8 cellular contexts compared by ENCODE assay signal in genomic region chr19:3366761-3367571, GRCh38. TPM values are rescaled to one million over a fixed set of nuclear protein-coding genes. Genes with fewer than 3 reads are reported as not detected.
DNase-seq lines count a peak whose midpoint lies in the region; ATAC-seq, FAIRE-seq and TF ChIP-seq lines count a peak whose summit lies in the region.

No MANE protein-coding gene starts in this region.

- POLR2A ChIA-PET in Caco-2 (lab: Charles Lee) = no interaction called here
- POLR2A ChIA-PET in activated CD4-positive, alpha-beta memory T cell treated with anti-CD3 and anti-CD28 coated beads, Interleukin-2, amount 10 ng/mL, durations not matched to agents 7 days and 5 days (lab: Charles Lee) = no interaction called here

- H3K9me3 ChIP-seq in Caco-2 (no peaks in the 10 kb centered on the region), pancreas (no peaks in the 10 kb centered on the region)

- H3K4me3 Mint-ChIP-seq in Caco-2 (ENCODE audit: unreplicated experiment) = peak overlapping the region; percentile 28
- peak overlapping the region; percentile 39 for H3K4me3 Mint-ChIP-seq in activated CD4-positive, alpha-beta memory T cell treated with anti-CD3 and anti-CD28 coated beads, Interleukin-2, amount 10 ng/mL, durations not matched to agents 7 days and 5 days

- H3K27ac ChIP-seq in pancreas = peak overlapping the region; percentile 89 to 98 (median 96)

- BruUV-seq in Caco-2 (replicated peaks; lab: Mats Ljungman, UMichigan) = no TSS peak

- TF ChIP-seq CTCF in Caco-2 (IDR thresholded peaks at IDR 0.05; ENCODE audit: insufficient read depth in 1 of 2, low read depth in 1 of 2, low read length in 1 of 2, severe bottlenecking in 1 of 2, unreplicated experiment in 1 of 2) (no peak), pancreas (IDR thresholded peaks at IDR 0.05) (no peak)

- H3K27me3 ChIP-seq in Caco-2 (replicated peaks; ENCODE audit: control insufficient read depth, insufficient read depth, low read length) (peaks cover 2% of the 10 kb centered on the region), pancreas (no peaks in the 10 kb centered on the region)

- H3K36me3 ChIP-seq in Caco-2 (ENCODE audit: control insufficient read depth, insufficient read depth, low read length) = no peaks in the 10 kb centered on the region
- no peaks in the 10 kb centered on the region for H3K36me3 ChIP-seq in pancreas

- intact Hi-C loops in Caco-2 (cut with micrococcal nuclease; ENCODE audit: unreplicated experiment) (no loop called here), pancreas (cut with DNase I) (no loop called here)

- H3K4me3 ChIP-seq in Caco-2 (ENCODE audit: low read depth, low read length) = peak overlapping the region; percentile 36
- H3K4me3 ChIP-seq in pancreas = peak overlapping the region; percentile 63 to 89 (median 84)

- no peaks in the 10 kb centered on the region for H3K36me3 Mint-ChIP-seq in Caco-2 (ENCODE audit: insufficient read depth, unreplicated experiment)
- H3K36me3 Mint-ChIP-seq in activated CD4-positive, alpha-beta memory T cell treated with anti-CD3 and anti-CD28 coated beads, Interleukin-2, amount 10 ng/mL, durations not matched to agents 7 days and 5 days (ENCODE audit: low read depth) = no peaks in the 10 kb centered on the region

- H3K27ac Mint-ChIP-seq in Caco-2 (ENCODE audit: unreplicated experiment) = no peak overlapping the region
- H3K27ac Mint-ChIP-seq in activated CD4-positive, alpha-beta memory T cell treated with anti-CD3 and anti-CD28 coated beads, Interleukin-2, amount 10 ng/mL, durations not matched to agents 7 days and 5 days = no peak overlapping the region

- H3K4me1 Mint-ChIP-seq in Caco-2 (ENCODE audit: low read depth, unreplicated experiment) = peaks cover 6% of the 10 kb centered on the region
- peaks cover 22% of the 10 kb centered on the region for H3K4me1 Mint-ChIP-seq in activated CD4-positive, alpha-beta memory T cell treated with anti-CD3 and anti-CD28 coated beads, Interleukin-2, amount 10 ng/mL, durations not matched to agents 7 days and 5 days

- H3K9me3 Mint-ChIP-seq in Caco-2 (ENCODE audit: unreplicated experiment) = no peaks in the 10 kb centered on the region
- no peaks in the 10 kb centered on the region for H3K9me3 Mint-ChIP-seq in activated CD4-positive, alpha-beta memory T cell treated with anti-CD3 and anti-CD28 coated beads, Interleukin-2, amount 10 ng/mL, durations not matched to agents 7 days and 5 days

- peaks cover 32% of the 10 kb centered on the region for H3K27me3 Mint-ChIP-seq in Caco-2 (ENCODE audit: insufficient read depth, unreplicated experiment)
- H3K27me3 Mint-ChIP-seq in activated CD4-positive, alpha-beta memory T cell treated with anti-CD3 and anti-CD28 coated beads, Interleukin-2, amount 10 ng/mL, durations not matched to agents 7 days and 5 days = peaks cover 33% of the 10 kb centered on the region

- peak; percentile 52 to 65 (median 54) for ATAC-seq in pancreas
- ATAC-seq in GM21381 (IDR thresholded peaks at IDR 0.05; ENCODE audit: unreplicated experiment) = no peak
- no peak for ATAC-seq in HG02759 (IDR thresholded peaks at IDR 0.05; ENCODE audit: unreplicated experiment)
- no peak for ATAC-seq in GM19455 (IDR thresholded peaks at IDR 0.05; ENCODE audit: unreplicated experiment)

- WGBS in pancreas, 2 donors = 0 to 1% methylated on average over 33 to 60 of the region's 61 CpGs

- no peak for DNase-seq in Caco-2
- peak; percentile 33 for DNase-seq in HT-29 (ENCODE audit: low spot score)
- no peak for DNase-seq in activated CD4-positive, alpha-beta memory T cell treated with anti-CD3 and anti-CD28 coated beads, Interleukin-2, amount 10 ng/mL, durations not matched to agents 7 days and 5 days
- DNase-seq in glomerular visceral epithelial cell (ENCODE audit: extremely low spot score) = peak; percentile 43
- peak; percentile 73 to 91 (median 81) for DNase-seq in pancreas

- FAIRE-seq in pancreas (lab: Jason Lieb, UNC) = no peak

- no peaks in the 10 kb centered on the region for H3K4me1 ChIP-seq in Caco-2
- H3K4me1 ChIP-seq in pancreas = peaks cover 7 to 23% (median 7%) of the 10 kb centered on the region in 3 donors

- CTCF ChIA-PET in Caco-2 (lab: Charles Lee) = no interaction called here
- CTCF ChIA-PET in activated CD4-positive, alpha-beta memory T cell treated with anti-CD3 and anti-CD28 coated beads, Interleukin-2, amount 10 ng/mL, durations not matched to agents 7 days and 5 days (lab: Charles Lee) = no interaction called here

RNA-seq across cellular contexts. Expression of gene NFIC, which starts 0.6 kb away (rescaled TPM):
- total RNA-seq in Caco-2 (2022) (5.1 and 5.5 TPM in 2 replicates), pancreas (100 to 1,000 TPM; 106 to 203 (median 127) TPM)
- total RNA-seq in HT-29 (2014; rRNA removed; shearing (Covaris generic)) = 23.1 and 34.2 TPM in 2 replicates
- total RNA-seq in activated CD4-positive, alpha-beta memory T cell treated with anti-CD3 and anti-CD28 coated beads, Interleukin-2, amount 10 ng/mL, durations not matched to agents 7 days and 5 days = 10 to 100 TPM; 12.6 to 13.1 TPM
- polyA plus RNA-seq in pancreas = 10 to 100 TPM; 21.3 to 74.9 TPM

Comparison
In these comparisons a context has a peak if more than half of its experiments do, and no peak if none do; other contexts are left out.
1. DNase-seq: peak in HT-29 (single experiment), glomerular visceral epithelial cell (single experiment) and pancreas (6 of 6); none in Caco-2 (0 of 2) and activated CD4-positive, alpha-beta memory T cell treated with anti-CD3 and anti-CD28 coated beads, Interleukin-2, amount 10 ng/mL, durations not matched to agents 7 days and 5 days (single experiment).
2. ATAC-seq: peak in pancreas (4 of 4); none in GM21381 (single experiment), HG02759 (single experiment) and GM19455 (single experiment).